Comparison of ENCODE assay signal across 26 cellular contexts in genomic region chr12:51994539-51994820, GRCh38.
"Had no signal": no experiment of that assay in that cellular context is flagged by ENCODE, and none has a peak within 500 bp of the region (broad histone marks: within the 10 kb centered on the region; RNA-seq: fewer than 3 reads in every experiment).

No MANE protein-coding gene starts in this region.

- FAIRE-seq: RCC 7860, TTC549 had no signal

- DNase-seq: activated CD4-positive, alpha-beta memory T cell treated with anti-CD3 and anti-CD28 coated beads for 36 hours; activated CD4-positive, alpha-beta T cell treated with anti-CD3 and anti-CD28 coated beads, Interleukin-2, amount 10 ng/mL, durations not matched to agents 7 days and 5 days; activated CD4-positive, CD25-positive, alpha-beta regulatory T cell; activated CD8-positive, alpha-beta memory T cell treated with anti-CD3 and anti-CD28 coated beads for 24 hours; activated effector memory CD4-positive, alpha-beta T cell treated with anti-CD3 and anti-CD28 coated beads, Interleukin-2, amount 50 U/mL, for 16 hours; activated naive CD4-positive, alpha-beta T cell treated with anti-CD3 and anti-CD28 coated beads, Interleukin-2, amount 10 ng/mL, durations not matched to agents 7 days and 5 days; activated naive CD8-positive, alpha-beta T cell treated with anti-CD3 and anti-CD28 coated beads for 36 hours; activated T-cell treated with anti-CD3 and anti-CD28 coated beads, Interleukin-2, amount 50 U/mL, for 4 hours; cerebellar nuclear complex; MG63; MV-4-11; NCI-H1092 treated with DMSO at 0.1 percent for 48 hours; NCI-H1436; NCI-H1694 treated with DMSO at 0.1 percent for 48 hours; NCI-H2029 treated with DMSO at 0.1 percent for 48 hours; NCI-H510A treated with DMSO at 0.1 percent for 48 hours; NCI-H69; NK-92 treated with Interleukin-12 subunit alpha and Interleukin-12 subunit beta, amount 100 ng/mL, for 24 hours; PC-3; SHP77; T-cell; T-helper 2 cell; T1000 had no signal

- H3K27me3 Mint-ChIP-seq: activated CD4-positive, alpha-beta memory T cell treated with anti-CD3 and anti-CD28 coated beads for 36 hours; activated CD4-positive, alpha-beta T cell treated with anti-CD3 and anti-CD28 coated beads, Interleukin-2, amount 10 ng/mL, durations not matched to agents 7 days and 5 days; activated naive CD4-positive, alpha-beta T cell treated with anti-CD3 and anti-CD28 coated beads, Interleukin-2, amount 10 ng/mL, durations not matched to agents 7 days and 5 days; activated naive CD8-positive, alpha-beta T cell treated with anti-CD3 and anti-CD28 coated beads for 36 hours; T-cell had no signal

- H3K9me3 Mint-ChIP-seq: activated CD4-positive, alpha-beta memory T cell treated with anti-CD3 and anti-CD28 coated beads for 36 hours; activated CD4-positive, alpha-beta T cell treated with anti-CD3 and anti-CD28 coated beads, Interleukin-2, amount 10 ng/mL, durations not matched to agents 7 days and 5 days; activated naive CD4-positive, alpha-beta T cell treated with anti-CD3 and anti-CD28 coated beads, Interleukin-2, amount 10 ng/mL, durations not matched to agents 7 days and 5 days; activated naive CD8-positive, alpha-beta T cell treated with anti-CD3 and anti-CD28 coated beads for 36 hours; activated T-cell treated with anti-CD3 and anti-CD28 coated beads, Interleukin-2, amount 50 U/mL, for 4 hours; T-cell had no signal

- H3K4me3 Mint-ChIP-seq: activated CD4-positive, alpha-beta memory T cell treated with anti-CD3 and anti-CD28 coated beads for 36 hours; activated CD4-positive, alpha-beta T cell treated with anti-CD3 and anti-CD28 coated beads, Interleukin-2, amount 10 ng/mL, durations not matched to agents 7 days and 5 days; activated naive CD4-positive, alpha-beta T cell treated with anti-CD3 and anti-CD28 coated beads, Interleukin-2, amount 10 ng/mL, durations not matched to agents 7 days and 5 days; activated naive CD8-positive, alpha-beta T cell treated with anti-CD3 and anti-CD28 coated beads for 36 hours; activated T-cell treated with anti-CD3 and anti-CD28 coated beads, Interleukin-2, amount 50 U/mL, for 4 hours; T-cell had no signal

- H3K4me1 ChIP-seq: SJSA1 had no signal

- H3K9me3 ChIP-seq: MG63, SJSA1 had no signal

- H3K27me3 ChIP-seq: MG63, SJSA1 had no signal

- ATAC-seq: activated T-cell treated with anti-CD3 and anti-CD28 coated beads, Interleukin-2, amount 50 U/mL, for 4 hours; PC-3; T-cell had no signal

- H3K27ac Mint-ChIP-seq: activated CD4-positive, alpha-beta memory T cell treated with anti-CD3 and anti-CD28 coated beads for 36 hours; activated CD4-positive, alpha-beta T cell treated with anti-CD3 and anti-CD28 coated beads, Interleukin-2, amount 10 ng/mL, durations not matched to agents 7 days and 5 days; activated naive CD4-positive, alpha-beta T cell treated with anti-CD3 and anti-CD28 coated beads, Interleukin-2, amount 10 ng/mL, durations not matched to agents 7 days and 5 days; activated naive CD8-positive, alpha-beta T cell treated with anti-CD3 and anti-CD28 coated beads for 36 hours; T-cell had no signal

- H3K27ac ChIP-seq: SJSA1 had no signal

- H3K4me3 ChIP-seq: MG63, SJSA1 had no signal
